ENCODE assay signal across 22 cellular contexts in the genomic region with DNA sequence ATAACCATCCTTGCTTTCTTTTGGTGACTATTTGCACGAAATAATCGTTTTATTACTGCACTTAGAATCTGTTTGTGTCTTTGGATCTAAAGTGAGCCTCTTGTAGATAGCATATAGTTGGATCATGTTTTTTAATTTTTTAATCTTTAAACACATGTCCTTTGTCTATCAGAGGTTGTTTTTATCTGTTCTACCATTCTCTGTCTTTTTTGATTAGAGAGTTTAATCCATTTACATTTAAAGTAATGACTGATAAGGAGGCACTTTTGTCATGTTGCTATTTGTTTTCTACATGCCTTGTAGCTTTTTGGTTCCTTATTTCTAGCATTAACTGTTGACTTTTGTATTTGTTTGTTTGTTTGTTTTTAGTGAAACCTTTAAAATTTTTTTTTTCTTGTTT.
"Had no signal": no experiment of that assay in that cellular context is flagged by ENCODE, and none has a peak within 500 bp of the region (broad histone marks: within the 10 kb centered on the region; RNA-seq: fewer than 3 reads in every experiment).

No MANE protein-coding gene starts in this region.

- H3K4me1 ChIP-seq: SJSA1 had no signal

- H3K4me3 ChIP-seq: SJSA1, SK-N-MC had no signal

- H3K27me3 ChIP-seq: SJSA1 had no signal

- H3K9me3 ChIP-seq: SJSA1 had no signal

- FAIRE-seq: HTR-8/SVneo, RCC 7860 had no signal

- ATAC-seq: T-cell had no signal

- DNase-seq: KBM-7, MV-4-11, NCI-H1048, NCI-H1105, NCI-H1417, NCI-H1436 treated with DMSO at 0.1 percent for 48 hours, NCI-H1694, NCI-H187 treated with DMSO at 0.1 percent for 48 hours, NCI-H2029 treated with DMSO at 0.1 percent for 48 hours, NCI-H2227 treated with DMSO at 0.1 percent for 48 hours, NCI-H524, NCI-H526 treated with DMSO at 0.1 percent for 48 hours, NCI-H748 treated with DMSO at 0.1 percent for 48 hours, Right ventricle myocardium superior, RPMI8226, SIG-M5, T-cell had no signal

- H3K27ac ChIP-seq: HL-60, SJSA1, SK-N-MC had no signal

- H3K36me3 ChIP-seq: SJSA1 had no signal
